8 cellular contexts compared by ENCODE assay signal in the genomic region with DNA sequence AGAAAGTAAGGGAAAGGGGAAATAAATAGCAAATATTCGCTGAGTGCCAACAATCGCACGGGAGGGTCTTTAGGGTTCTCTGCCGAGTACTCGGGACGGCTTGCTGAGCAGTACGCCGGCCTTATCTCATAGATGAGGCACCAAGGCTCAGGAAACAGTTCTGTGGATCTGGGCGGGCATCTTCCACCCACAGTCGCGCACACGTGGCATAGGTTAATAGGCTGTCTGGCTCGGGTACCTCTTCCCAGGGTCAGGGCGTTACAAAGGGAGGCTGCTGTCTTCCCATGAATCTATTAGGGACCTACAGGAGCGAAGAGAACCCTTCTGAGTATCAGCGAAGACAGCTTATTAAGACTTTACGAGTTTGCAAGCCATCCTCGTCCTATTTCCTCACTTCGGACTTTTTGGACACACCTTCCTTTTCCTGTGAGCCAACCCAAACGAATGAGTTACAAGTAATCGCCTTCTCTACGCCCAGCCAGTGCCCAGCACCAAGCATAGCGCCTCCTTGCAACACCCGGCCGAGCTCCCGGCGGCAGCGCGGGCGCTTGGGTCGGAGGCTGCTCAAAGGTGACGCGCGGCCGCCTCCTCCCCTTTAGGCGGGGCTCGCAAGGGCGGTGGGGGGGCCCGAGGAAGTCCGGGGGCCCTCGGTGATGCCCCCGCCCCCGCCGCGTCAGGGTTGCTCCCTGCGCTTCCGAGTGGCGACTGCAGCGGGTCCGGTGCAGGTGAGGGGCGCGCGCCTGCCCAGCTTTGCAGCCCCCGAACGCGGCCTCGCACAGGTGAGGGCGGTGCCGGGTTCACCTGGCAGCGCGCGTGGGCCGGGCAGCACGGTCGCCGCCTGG. TPM values are rescaled to one million over a fixed set of nuclear protein-coding genes. Genes with fewer than 3 reads are reported as not detected.
DNase-seq lines count a peak whose midpoint lies in the region; TF ChIP-seq lines count a peak whose summit lies in the region.

A gene with protein sequence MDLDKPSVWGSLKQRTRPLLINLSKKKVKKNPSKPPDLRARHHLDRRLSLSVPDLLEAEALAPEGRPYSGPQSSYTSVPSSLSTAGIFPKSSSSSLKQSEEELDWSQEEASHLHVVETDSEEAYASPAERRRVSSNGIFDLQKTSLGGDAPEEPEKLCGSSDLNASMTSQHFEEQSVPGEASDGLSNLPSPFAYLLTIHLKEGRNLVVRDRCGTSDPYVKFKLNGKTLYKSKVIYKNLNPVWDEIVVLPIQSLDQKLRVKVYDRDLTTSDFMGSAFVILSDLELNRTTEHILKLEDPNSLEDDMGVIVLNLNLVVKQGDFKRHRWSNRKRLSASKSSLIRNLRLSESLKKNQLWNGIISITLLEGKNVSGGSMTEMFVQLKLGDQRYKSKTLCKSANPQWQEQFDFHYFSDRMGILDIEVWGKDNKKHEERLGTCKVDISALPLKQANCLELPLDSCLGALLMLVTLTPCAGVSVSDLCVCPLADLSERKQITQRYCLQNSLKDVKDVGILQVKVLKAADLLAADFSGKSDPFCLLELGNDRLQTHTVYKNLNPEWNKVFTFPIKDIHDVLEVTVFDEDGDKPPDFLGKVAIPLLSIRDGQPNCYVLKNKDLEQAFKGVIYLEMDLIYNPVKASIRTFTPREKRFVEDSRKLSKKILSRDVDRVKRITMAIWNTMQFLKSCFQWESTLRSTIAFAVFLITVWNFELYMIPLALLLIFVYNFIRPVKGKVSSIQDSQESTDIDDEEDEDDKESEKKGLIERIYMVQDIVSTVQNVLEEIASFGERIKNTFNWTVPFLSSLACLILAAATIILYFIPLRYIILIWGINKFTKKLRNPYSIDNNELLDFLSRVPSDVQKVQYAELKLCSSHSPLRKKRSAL (plus strand): TSS at position 676 of the 842 bp plus-strand sequence. CDS start 66,705 bp downstream, outside the sequence.

- H3K27ac ChIP-seq in HEK293 (ENCODE audit: extremely low read depth, low read depth, low read length) = peak within 1 kb of the TSS; percentile 70; the same call in 1 of the 2 replicates
- peak within 1 kb of the TSS; percentile 85 to 90 for H3K27ac ChIP-seq in breast epithelium

- TF ChIP-seq POLR2A in NB4 (IDR thresholded peaks at IDR 0.05; ENCODE audit: extremely low read depth, insufficient read length) (no peak), breast epithelium (IDR thresholded peaks at IDR 0.05) (no peak)

- no peaks in the 10 kb centered on the region for H3K9me3 ChIP-seq in HEK293 (ENCODE audit: control insufficient read depth, insufficient read depth, low read depth, low read length)
- no peaks in the 10 kb centered on the region for H3K9me3 ChIP-seq in breast epithelium

- no peaks in the 10 kb centered on the region for H3K36me3 ChIP-seq in GM06990 (ENCODE audit: control insufficient read depth, insufficient read depth, low read length)
- H3K36me3 ChIP-seq in HEK293 (ENCODE audit: control insufficient read depth in 2 of 2, insufficient read depth in 1 of 2, low read length in 2 of 2) = no peaks in the 10 kb centered on the region
- no peaks in the 10 kb centered on the region for H3K36me3 ChIP-seq in breast epithelium

- peaks cover 2% of the 10 kb centered on the region for H3K27me3 ChIP-seq in GM06990 (replicated peaks; ENCODE audit: control insufficient read depth, insufficient read depth, low read length)
- no peaks in the 10 kb centered on the region for H3K27me3 ChIP-seq in breast epithelium

- H3K4me3 ChIP-seq in GM06990 (replicated peaks; ENCODE audit: low read depth, low read length) (peak within 1 kb of the TSS; percentile 58), HEK293 (ENCODE audit: low read depth, low read length) (peak within 1 kb of the TSS; percentile 72), NB4 (ENCODE audit: low read depth, low read length) (peak within 1 kb of the TSS; percentile 84), breast epithelium (peak within 1 kb of the TSS; percentile 52 to 75 (median 75))

- DNase-seq in GM06990 (ENCODE audit: extremely low read depth, insufficient read length) = peak; percentile 81
- DNase-seq in NB4 (ENCODE audit: low read depth) = peak; percentile 97
- peak; percentile 93 for DNase-seq in UCSD-AML1 (lab: John Stamatoyannopoulos, UW; ENCODE audit: unreplicated experiment)
- DNase-seq in breast epithelium (ENCODE audit: low spot score in 2 of 2) = peak; percentile 69 to 78
- DNase-seq in kidney glomerular epithelial cell (lab: John Stamatoyannopoulos, UW) = peak; percentile 96
- DNase-seq in stimulated activated CD4-positive, alpha-beta T cell treated with anti-CD3 and anti-CD28 coated beads, Interleukin-4, amount 100 ng/mL, for 4 hours = peak; percentile 74 to 76
- no peak for DNase-seq in NCI-H2196 (lab: John Stamatoyannopoulos, UW; ENCODE audit: unreplicated experiment)

- intact Hi-C loops in breast epithelium (cut with DNase I; ENCODE audit: low total_unique reads) = no loop called here

- peaks cover 25% of the 10 kb centered on the region for H3K4me1 ChIP-seq in HEK293 (ENCODE audit: control insufficient read depth, insufficient read depth, low read length)
- H3K4me1 ChIP-seq in breast epithelium = no peaks in the 10 kb centered on the region

- TF ChIP-seq CTCF in GM06990 (IDR thresholded peaks at IDR 0.05; ENCODE audit: insufficient read depth, low read length, poor library complexity, severe bottlenecking) (no peak), HEK293 (tag by site-specific recombination; IDR thresholded peaks at IDR 0.05) (peak; percentile 8; the same call in 1 of the 2 replicates), NB4 (IDR thresholded peaks at IDR 0.05; ENCODE audit: low read depth, low read length) (peak; percentile 24), breast epithelium (IDR thresholded peaks at IDR 0.05) (no peak)

- CTCF ChIA-PET in HEK293 (lab: Yijun Ruan, JAX) = interaction anchor here (0.6 to 2.5 kb wide), 4 partner anchors 9 to 525 kb away, joined by 3 to 11 read pairs (median 4); no protein-coding TSS in a partner anchor

- POLR2A ChIA-PET in HEK293 (lab: Yijun Ruan, JAX) = interaction anchor here (1.0 to 1.6 kb wide), 3 partner anchors 9 to 16 kb away, joined by 3 to 7 read pairs (median 5); no protein-coding TSS in a partner anchor

TF ChIP-seq in HEK293, 187 proteins besides CTCF, POLR2A, EP300 and RAD21 (continues in another document):
- TF ChIP-seq ZNF76 (tag by site-specific recombination; IDR thresholded peaks at IDR 0.05; ENCODE audit: borderline replicate concordance, low read depth) = peak; percentile 62; the same call in 1 of the 2 replicates
- TF ChIP-seq KLF8 (tag by site-specific recombination; IDR thresholded peaks at IDR 0.05) = peak; percentile 57; the same call in 1 of the 2 replicates
- TF ChIP-seq TRIM28 (IDR thresholded peaks at IDR 0.05; ENCODE audit: borderline replicate concordance, low read length) = 0 out of 2 replicates have a peak, but pooled peaks have one; percentile 47
- TF ChIP-seq SP2 (tag by site-specific recombination; IDR thresholded peaks at IDR 0.05) = peak; percentile 68
- TF ChIP-seq, protein P1, sequence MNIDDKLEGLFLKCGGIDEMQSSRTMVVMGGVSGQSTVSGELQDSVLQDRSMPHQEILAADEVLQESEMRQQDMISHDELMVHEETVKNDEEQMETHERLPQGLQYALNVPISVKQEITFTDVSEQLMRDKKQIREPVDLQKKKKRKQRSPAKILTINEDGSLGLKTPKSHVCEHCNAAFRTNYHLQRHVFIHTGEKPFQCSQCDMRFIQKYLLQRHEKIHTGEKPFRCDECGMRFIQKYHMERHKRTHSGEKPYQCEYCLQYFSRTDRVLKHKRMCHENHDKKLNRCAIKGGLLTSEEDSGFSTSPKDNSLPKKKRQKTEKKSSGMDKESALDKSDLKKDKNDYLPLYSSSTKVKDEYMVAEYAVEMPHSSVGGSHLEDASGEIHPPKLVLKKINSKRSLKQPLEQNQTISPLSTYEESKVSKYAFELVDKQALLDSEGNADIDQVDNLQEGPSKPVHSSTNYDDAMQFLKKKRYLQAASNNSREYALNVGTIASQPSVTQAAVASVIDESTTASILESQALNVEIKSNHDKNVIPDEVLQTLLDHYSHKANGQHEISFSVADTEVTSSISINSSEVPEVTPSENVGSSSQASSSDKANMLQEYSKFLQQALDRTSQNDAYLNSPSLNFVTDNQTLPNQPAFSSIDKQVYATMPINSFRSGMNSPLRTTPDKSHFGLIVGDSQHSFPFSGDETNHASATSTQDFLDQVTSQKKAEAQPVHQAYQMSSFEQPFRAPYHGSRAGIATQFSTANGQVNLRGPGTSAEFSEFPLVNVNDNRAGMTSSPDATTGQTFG (tag by site-specific recombination; IDR thresholded peaks at IDR 0.05; ENCODE audit: borderline replicate concordance) = no peak
- TF ChIP-seq ZNF677 (tag by site-specific recombination; IDR thresholded peaks at IDR 0.05) = no peak
- TF ChIP-seq ZNF2 (tag by site-specific recombination; IDR thresholded peaks at IDR 0.05) = 0 out of 2 replicates have a peak, but pooled peaks have one; percentile 17
- TF ChIP-seq, protein P2, sequence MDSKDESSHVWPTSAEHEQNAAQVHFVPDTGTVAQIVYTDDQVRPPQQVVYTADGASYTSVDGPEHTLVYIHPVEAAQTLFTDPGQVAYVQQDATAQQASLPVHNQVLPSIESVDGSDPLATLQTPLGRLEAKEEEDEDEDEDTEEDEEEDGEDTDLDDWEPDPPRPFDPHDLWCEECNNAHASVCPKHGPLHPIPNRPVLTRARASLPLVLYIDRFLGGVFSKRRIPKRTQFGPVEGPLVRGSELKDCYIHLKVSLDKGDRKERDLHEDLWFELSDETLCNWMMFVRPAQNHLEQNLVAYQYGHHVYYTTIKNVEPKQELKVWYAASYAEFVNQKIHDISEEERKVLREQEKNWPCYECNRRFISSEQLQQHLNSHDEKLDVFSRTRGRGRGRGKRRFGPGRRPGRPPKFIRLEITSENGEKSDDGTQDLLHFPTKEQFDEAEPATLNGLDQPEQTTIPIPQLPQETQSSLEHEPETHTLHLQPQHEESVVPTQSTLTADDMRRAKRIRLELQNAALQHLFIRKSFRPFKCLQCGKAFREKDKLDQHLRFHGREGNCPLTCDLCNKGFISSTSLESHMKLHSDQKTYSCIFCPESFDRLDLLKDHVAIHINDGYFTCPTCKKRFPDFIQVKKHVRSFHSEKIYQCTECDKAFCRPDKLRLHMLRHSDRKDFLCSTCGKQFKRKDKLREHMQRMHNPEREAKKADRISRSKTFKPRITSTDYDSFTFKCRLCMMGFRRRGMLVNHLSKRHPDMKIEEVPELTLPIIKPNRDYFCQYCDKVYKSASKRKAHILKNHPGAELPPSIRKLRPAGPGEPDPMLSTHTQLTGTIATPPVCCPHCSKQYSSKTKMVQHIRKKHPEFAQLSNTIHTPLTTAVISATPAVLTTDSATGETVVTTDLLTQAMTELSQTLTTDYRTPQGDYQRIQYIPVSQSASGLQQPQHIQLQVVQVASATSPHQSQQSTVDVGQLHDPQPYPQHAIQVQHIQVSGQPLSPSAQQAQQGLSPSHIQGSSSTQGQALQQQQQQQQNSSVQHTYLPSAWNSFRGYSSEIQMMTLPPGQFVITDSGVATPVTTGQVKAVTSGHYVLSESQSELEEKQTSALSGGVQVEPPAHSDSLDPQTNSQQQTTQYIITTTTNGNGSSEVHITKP (tag by site-specific recombination; IDR thresholded peaks at IDR 0.05) = peak; percentile 97
- no peak for TF ChIP-seq ZNF561 (tag by site-specific recombination; IDR thresholded peaks at IDR 0.05; ENCODE audit: borderline replicate concordance)

RNA-seq across cellular contexts. Expression of the gene that starts here (rescaled TPM):
- 10 to 100 TPM in 2 of 3 donors, 1 to 10 TPM in 1; 6.4 to 46.2 (median 25.9) TPM for total RNA-seq in breast epithelium

Comparison
In these comparisons a context has a peak if more than half of its experiments do, and no peak if none do; other contexts are left out.
1. CTCF ChIP-seq: peak in HEK293 (single experiment) and NB4 (single experiment); none in GM06990 (single experiment) and breast epithelium (0 of 3).
2. Peak in every context shown above with its lines, with median percentiles within 50 percentile points of each other: H3K4me3 ChIP-seq.